Comparison of ENCODE assay signal across 12 cellular contexts in the genomic region with DNA sequence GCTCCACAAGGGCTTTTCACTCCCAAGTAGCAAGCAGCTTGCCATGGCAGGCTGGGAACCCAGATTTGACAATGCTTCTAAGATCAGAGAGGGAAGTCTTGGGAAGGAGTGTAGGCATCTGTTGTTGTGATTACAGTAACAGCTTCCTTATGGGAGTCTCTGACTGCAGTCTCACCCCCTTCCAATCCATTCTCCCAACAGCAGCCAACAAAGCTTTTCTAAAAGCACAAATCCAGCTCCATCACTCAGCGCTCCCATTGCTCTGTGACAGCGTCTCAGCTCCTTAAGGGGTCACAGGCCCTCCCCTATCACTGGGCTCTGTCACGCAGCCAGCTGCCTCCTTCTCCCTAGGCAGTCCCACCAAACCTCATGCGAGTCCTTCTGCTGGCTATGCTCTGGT. TPM values are rescaled to one million over a fixed set of nuclear protein-coding genes. Genes with fewer than 3 reads are reported as not detected.
DNase-seq lines count a peak whose midpoint lies in the region; ATAC-seq, FAIRE-seq and TF ChIP-seq lines count a peak whose summit lies in the region.
"Had no signal": no experiment of that assay in that cellular context is flagged by ENCODE, and none has a peak within 500 bp of the region (broad histone marks: within the 10 kb centered on the region; RNA-seq: fewer than 3 reads in every experiment).

No MANE protein-coding gene starts in this region.

- no peaks in the 10 kb centered on the region for H3K4me1 Mint-ChIP-seq in activated T-cell treated with anti-CD3 and anti-CD28 coated beads, Interleukin-2, amount 50 U/mL, for 24 hours (ENCODE audit: low read depth)
- no peaks in the 10 kb centered on the region for H3K4me1 Mint-ChIP-seq in stimulated activated effector memory CD8-positive, alpha-beta T cell treated with anti-CD3 and anti-CD28 coated beads, Interleukin-12 subunit alpha, Interleukin-12 subunit beta, amount 100 ng/mL, for 72 hours
- H3K4me1 Mint-ChIP-seq: activated naive CD8-positive, alpha-beta T cell treated with anti-CD3 and anti-CD28 coated beads, Interleukin-2, amount 50 U/mL, for 24 hours had no signal

- peak overlapping the region; percentile 81 for H2BK5ac ChIP-seq in IMR-90 (ENCODE audit: low read depth, low read length, poor library complexity, severe bottlenecking)

- H4K20me1 ChIP-seq in IMR-90 (ENCODE audit: insufficient read depth, low read length), result peaks cover 13% of the 10 kb centered on the region; the same call in 1 of the 2 replicates

- H3K4me1 ChIP-seq in IMR-90 (ENCODE audit: control insufficient read depth, insufficient read depth, low read length) (peaks cover 31% of the 10 kb centered on the region), subcutaneous abdominal adipose tissue (ENCODE audit: control insufficient read depth in 5 of 5, insufficient read depth in 5 of 5, low read length in 5 of 5) (peaks cover 3 to 72% (median 33%) of the 10 kb centered on the region in 5 donors)

- no peak; the same call in 1 of the 2 replicates for ATAC-seq in IMR-90 (ENCODE audit: low read depth)
- no peak for ATAC-seq in stimulated activated effector memory CD8-positive, alpha-beta T cell treated with anti-CD3 and anti-CD28 coated beads, Interleukin-12 subunit alpha, Interleukin-12 subunit beta, amount 100 ng/mL, for 72 hours
- ATAC-seq: activated naive CD8-positive, alpha-beta T cell treated with anti-CD3 and anti-CD28 coated beads, Interleukin-2, amount 50 U/mL, for 24 hours; GM12878 had no signal

- TF ChIP-seq RAD21 in IMR-90 (IDR thresholded peaks at IDR 0.05; ENCODE audit: low read length), result no peak

- peak overlapping the region; percentile 97 for H2BK15ac ChIP-seq in IMR-90 (ENCODE audit: low read depth, low read length)

- peak overlapping the region; percentile 89 for H3K14ac ChIP-seq in IMR-90 (replicated peaks; ENCODE audit: low read depth, low read length)

- BruUV-seq in IMR-90 (replicated peaks; lab: Mats Ljungman, UMichigan), result no TSS peak

- H3K23ac ChIP-seq in IMR-90 (ENCODE audit: low read depth, low read length), result peak overlapping the region; percentile 94

- H3K56ac ChIP-seq in IMR-90 (ENCODE audit: extremely low read depth, insufficient read depth, low read length), result peak overlapping the region; percentile 87

- H3K9ac ChIP-seq in IMR-90 (ENCODE audit: low read depth, low read length), result peak overlapping the region; percentile 44
- peak overlapping the region in 4 of 5 donors; percentile 1 to 51 (median 42) for H3K9ac ChIP-seq in subcutaneous abdominal adipose tissue (ENCODE audit: low read length in 5 of 5)

- H2BK20ac ChIP-seq in IMR-90 (ENCODE audit: low read depth, low read length), result peak overlapping the region; percentile 70

- CTCF ChIA-PET in IMR-90 (lab: Yijun Ruan, JAX), result interaction anchor here (0.6 to 1.9 kb wide), 4 partner anchors 9 to 60 kb away, joined by 3 to 7 read pairs (median 4); no protein-coding TSS in a partner anchor

- H3K27ac ChIP-seq in IMR-90 (ENCODE audit: insufficient read depth, low read length) (peak overlapping the region; percentile 55), coronary artery (peak overlapping the region; percentile 86 to 98), layer of hippocampus (ENCODE audit: low read depth, low read length) (peak overlapping the region; percentile 64), subcutaneous abdominal adipose tissue (ENCODE audit: low read depth, low read length) (peak overlapping the region; percentile 89)

- no peak overlapping the region for H3K27ac Mint-ChIP-seq in activated T-cell treated with anti-CD3 and anti-CD28 coated beads, Interleukin-2, amount 50 U/mL, for 24 hours
- no peak overlapping the region for H3K27ac Mint-ChIP-seq in stimulated activated effector memory CD8-positive, alpha-beta T cell treated with anti-CD3 and anti-CD28 coated beads, Interleukin-12 subunit alpha, Interleukin-12 subunit beta, amount 100 ng/mL, for 72 hours
- H3K27ac Mint-ChIP-seq: activated naive CD8-positive, alpha-beta T cell treated with anti-CD3 and anti-CD28 coated beads, Interleukin-2, amount 50 U/mL, for 24 hours had no signal

- peaks cover 27% of the 10 kb centered on the region for H3K27me3 Mint-ChIP-seq in activated T-cell treated with anti-CD3 and anti-CD28 coated beads, Interleukin-2, amount 50 U/mL, for 24 hours

- POLR2A ChIA-PET in IMR-90 (lab: Charles Lee; ENCODE audit: unreplicated experiment), result no interaction called here

- H3K4me3 ChIP-seq in IMR-90 (ENCODE audit: insufficient read depth, low read depth, low read length) (no peak overlapping the region), coronary artery (peak overlapping the region; percentile 51), subcutaneous abdominal adipose tissue (ENCODE audit: low read depth in 1 of 5, low read length in 5 of 5) (peak overlapping the region in 2 of 5 donors; percentile 5 to 30)
- H3K4me3 ChIP-seq: GM12878 had no signal

- peak; percentile 35 for DNase-seq in IMR-90
- no peak for DNase-seq in coronary artery (ENCODE audit: low spot score)
- DNase-seq in COR-L47 (lab: John Stamatoyannopoulos, UW), result no peak
- DNase-seq in activated T-cell treated with anti-CD3 and anti-CD28 coated beads, Interleukin-2, amount 50 U/mL, for 24 hours, result no peak
- no peak for DNase-seq in stimulated activated effector memory CD8-positive, alpha-beta T cell treated with anti-CD3 and anti-CD28 coated beads, Interleukin-12 subunit alpha, Interleukin-12 subunit beta, amount 100 ng/mL, for 72 hours (ENCODE audit: low spot score in 2 of 2)
- no peak for DNase-seq in H54 (ENCODE audit: insufficient read length, low spot score)
- DNase-seq: activated CD4-positive, alpha-beta T cell treated with anti-CD3 and anti-CD28 coated beads for 48 hours; activated naive CD8-positive, alpha-beta T cell treated with anti-CD3 and anti-CD28 coated beads, Interleukin-2, amount 50 U/mL, for 24 hours; Calu3 had no signal

- H3K9me3 Mint-ChIP-seq in activated T-cell treated with anti-CD3 and anti-CD28 coated beads, Interleukin-2, amount 50 U/mL, for 24 hours, result no peaks in the 10 kb centered on the region
- no peaks in the 10 kb centered on the region for H3K9me3 Mint-ChIP-seq in stimulated activated effector memory CD8-positive, alpha-beta T cell treated with anti-CD3 and anti-CD28 coated beads, Interleukin-12 subunit alpha, Interleukin-12 subunit beta, amount 100 ng/mL, for 72 hours
- H3K9me3 Mint-ChIP-seq: activated naive CD8-positive, alpha-beta T cell treated with anti-CD3 and anti-CD28 coated beads, Interleukin-2, amount 50 U/mL, for 24 hours had no signal

- H2AK5ac ChIP-seq in IMR-90 (ENCODE audit: low read depth, low read length), result peak overlapping the region; percentile 65

- peaks cover 8 to 72% of the 10 kb centered on the region in 2 experiments; a peak in 3 of 4 replicates for H3K79me1 ChIP-seq in IMR-90 (ENCODE audit: low read depth in 1 of 2, low read length in 2 of 2)

- peak overlapping the region; percentile 17 for H2AFZ ChIP-seq in IMR-90 (replicated peaks; ENCODE audit: low read length, poor library complexity)

- H3K9me1 ChIP-seq in IMR-90 (ENCODE audit: insufficient read depth, low read length), result peaks cover 17% of the 10 kb centered on the region

- no peaks in the 10 kb centered on the region for H3K9me3 ChIP-seq in IMR-90 (ENCODE audit: control insufficient read depth, insufficient read depth, low read length)
- no peaks in the 10 kb centered on the region for H3K9me3 ChIP-seq in subcutaneous abdominal adipose tissue (ENCODE audit: control insufficient read depth in 5 of 5, low read length in 5 of 5)

- TF ChIP-seq CTCF in IMR-90 (conservative IDR thresholded peaks at IDR 0.05; ENCODE audit: low read depth, low read length) (no peak), coronary artery (IDR thresholded peaks at IDR 0.05) (no peak)

- peak overlapping the region; percentile 77 for H4K5ac ChIP-seq in IMR-90 (ENCODE audit: low read depth, low read length)

- WGBS in IMR-90 (ENCODE audit: extremely low coverage in 2 of 2, insufficient read length in 1 of 2), 2 experiments, result 72% methylated on average over 2 of the region's 4 CpGs; no CpG with 5 or more reads in 1 of the 2 experiments

- no peak overlapping the region for H3K4me3 Mint-ChIP-seq in activated T-cell treated with anti-CD3 and anti-CD28 coated beads, Interleukin-2, amount 50 U/mL, for 24 hours
- no peak overlapping the region for H3K4me3 Mint-ChIP-seq in stimulated activated effector memory CD8-positive, alpha-beta T cell treated with anti-CD3 and anti-CD28 coated beads, Interleukin-12 subunit alpha, Interleukin-12 subunit beta, amount 100 ng/mL, for 72 hours
- H3K4me3 Mint-ChIP-seq: activated naive CD8-positive, alpha-beta T cell treated with anti-CD3 and anti-CD28 coated beads, Interleukin-2, amount 50 U/mL, for 24 hours had no signal

- H2BK120ac ChIP-seq in IMR-90 (ENCODE audit: low read depth, low read length), result peak overlapping the region; percentile 88

- H3K4me2 ChIP-seq in IMR-90 (ENCODE audit: low read depth, low read length), result peak overlapping the region; percentile 57

- dilution Hi-C loops in IMR-90 (cut with HindIII; ENCODE audit: low sequenced_read_pairs, unreplicated experiment), result no loop called here

- peak overlapping the region; percentile 87 for H3K4ac ChIP-seq in IMR-90 (ENCODE audit: low read depth, low read length)

- no peaks in the 10 kb centered on the region; the same call in 1 of the 2 replicates for H3K36me3 ChIP-seq in IMR-90 (ENCODE audit: control insufficient read depth, insufficient read depth, low read length)
- H3K36me3 ChIP-seq in subcutaneous abdominal adipose tissue (ENCODE audit: control insufficient read depth in 5 of 5, insufficient read depth in 5 of 5, low read length in 5 of 5), result no peaks in the 10 kb centered on the region

- TF ChIP-seq POLR2A in IMR-90 (IDR thresholded peaks at IDR 0.05; ENCODE audit: low read depth, low read length) (no peak), H54 (IDR thresholded peaks at IDR 0.05; ENCODE audit: low read depth, low read length) (no peak)

- no peak for FAIRE-seq in H54 (lab: Jason Lieb, UNC)
- FAIRE-seq: GM12878 had no signal

- H4K8ac ChIP-seq in IMR-90 (ENCODE audit: low read depth in 2 of 2, low read length in 2 of 2), result peak overlapping the region; percentile 63 to 64

- H4K91ac ChIP-seq in IMR-90 (ENCODE audit: insufficient read depth, low read depth, low read length), result peak overlapping the region; percentile 90

- no peaks in the 10 kb centered on the region for H3K36me3 Mint-ChIP-seq in activated T-cell treated with anti-CD3 and anti-CD28 coated beads, Interleukin-2, amount 50 U/mL, for 24 hours (ENCODE audit: low read depth)
- H3K36me3 Mint-ChIP-seq in stimulated activated effector memory CD8-positive, alpha-beta T cell treated with anti-CD3 and anti-CD28 coated beads, Interleukin-12 subunit alpha, Interleukin-12 subunit beta, amount 100 ng/mL, for 72 hours, result no peaks in the 10 kb centered on the region

- in situ Hi-C loops in IMR-90 (cut with MboI; ENCODE audit: low sequenced_read_pairs), result no loop called here

- H2AK9ac ChIP-seq in IMR-90 (replicated peaks; ENCODE audit: low read depth, low read length, poor library complexity), result peak overlapping the region; percentile 18

- intact Hi-C loops in IMR-90 (cut with micrococcal nuclease), result loop anchor here (2.0 to 5.0 kb wide), 3 partner anchors 22 to 126 kb away; a partner anchor contains a TSS

- no peaks in the 10 kb centered on the region for H3K27me3 ChIP-seq in IMR-90 (ENCODE audit: control insufficient read depth, insufficient read depth, low read length)
- no peaks in the 10 kb centered on the region for H3K27me3 ChIP-seq in layer of hippocampus (ENCODE audit: control insufficient read depth, insufficient read depth, low read length)
- H3K27me3 ChIP-seq in subcutaneous abdominal adipose tissue (ENCODE audit: control insufficient read depth in 5 of 5, insufficient read depth in 4 of 5, low read length in 5 of 5), result no peaks in the 10 kb centered on the region

- peak overlapping the region; percentile 28 for H3K18ac ChIP-seq in IMR-90 (ENCODE audit: low read depth, low read length)

RNA-seq across cellular contexts. Expression of a gene that starts 7.1 kb away (rescaled TPM):
- 33.2 and 34.2 TPM in 2 replicates for total RNA-seq in IMR-90 (2012; rRNA removed)
- polyA plus RNA-seq in IMR-90 (2012; rRNA removed), result 267 and 338 TPM in 2 replicates
- 354 and 595 TPM in 2 replicates for polyA plus RNA-seq in IMR-90 (2012; cell fraction: cytosol; rRNA removed)
- 197 and 320 TPM in 2 replicates for polyA plus RNA-seq in IMR-90 (2012; cell fraction: nucleus; rRNA removed; ENCODE audit: low replicate concordance)
